Comparison of ENCODE assay signal across 31 cellular contexts in genomic region chr2:100185516-100185915, GRCh38.
"Had no signal": no experiment of that assay in that cellular context is flagged by ENCODE, and none has a peak within 500 bp of the region (broad histone marks: within the 10 kb centered on the region; RNA-seq: fewer than 3 reads in every experiment).

No MANE protein-coding gene starts in this region.

- ATAC-seq: activated CD4-positive, CD25-positive, alpha-beta regulatory T cell treated with anti-CD3 and anti-CD28 coated beads, Interleukin-2, amount 50 U/mL, for 24 hours; activated CD8-positive, alpha-beta T cell treated with anti-CD3 and anti-CD28 coated beads for 36 hours; activated naive CD8-positive, alpha-beta T cell treated with anti-CD3 and anti-CD28 coated beads, Interleukin-2, amount 50 U/mL, for 24 hours; activated T-cell treated with anti-CD3 and anti-CD28 coated beads, Interleukin-2, amount 50 U/mL, for 4 hours; activated T-helper 17 cell treated with anti-CD3 and anti-CD28 coated beads, Interleukin-2, amount 50 U/mL, for 72 hours; T-helper 17 cell had no signal

- H3K27me3 ChIP-seq: adrenal gland, ascending aorta, breast epithelium, cardiac muscle cell, colonic mucosa had no signal

- DNase-seq: activated B cell treated with CpG ODN at 0.5 μM for 24 hours; activated CD4-positive, alpha-beta T cell treated with anti-CD3 and anti-CD28 coated beads for 48 hours; activated CD4-positive, alpha-beta T cell treated with anti-CD3 and anti-CD28 coated beads, Interleukin-2, amount 50 U/mL, for 1 hour; activated CD4-positive, alpha-beta T cell treated with anti-CD3 and anti-CD28 coated beads, Interleukin-2, amount 50 U/mL, for 48 hours; activated CD8-positive, alpha-beta memory T cell treated with anti-CD3 and anti-CD28 coated beads for 24 hours; activated CD8-positive, alpha-beta T cell treated with anti-CD3 and anti-CD28 coated beads for 36 hours; activated effector memory CD4-positive, alpha-beta T cell treated with Interleukin-2 at 50 U/mL for 16 hours; activated gamma-delta T cell treated with Interleukin-2 at 50 U/mL for 16 hours; activated naive CD4-positive, alpha-beta T cell treated with anti-CD3 and anti-CD28 coated beads for 36 hours; activated naive CD8-positive, alpha-beta T cell treated with anti-CD3 and anti-CD28 coated beads for 36 hours; activated naive CD8-positive, alpha-beta T cell treated with anti-CD3 and anti-CD28 coated beads, Interleukin-2, amount 50 U/mL, for 24 hours; activated T-cell treated with anti-CD3 and anti-CD28 coated beads, Interleukin-2, amount 50 U/mL, for 4 hours; adrenal gland; amygdala; central memory CD4-positive, alpha-beta T cell; cerebellar nuclear complex; colonic mucosa; effector CD8-positive, alpha-beta T cell; foreskin fibroblast; T-helper 17 cell; T1000; WERI-Rb-1 had no signal

- H3K4me3 ChIP-seq: adrenal gland, ascending aorta, breast epithelium, cardiac muscle cell, colonic mucosa had no signal

- H3K4me1 Mint-ChIP-seq: activated naive CD4-positive, alpha-beta T cell treated with anti-CD3 and anti-CD28 coated beads, Interleukin-2, amount 50 U/mL, for 24 hours; activated naive CD8-positive, alpha-beta T cell treated with anti-CD3 and anti-CD28 coated beads for 36 hours; activated naive CD8-positive, alpha-beta T cell treated with anti-CD3 and anti-CD28 coated beads, Interleukin-2, amount 50 U/mL, for 24 hours; activated T-helper 17 cell treated with anti-CD3 and anti-CD28 coated beads, Interleukin-2, amount 50 U/mL, for 72 hours; T-helper 17 cell had no signal

- H3K27ac Mint-ChIP-seq: activated B cell treated with CpG ODN at 0.5 μM for 24 hours; activated CD8-positive, alpha-beta T cell treated with anti-CD3 and anti-CD28 coated beads for 36 hours; activated naive CD4-positive, alpha-beta T cell treated with anti-CD3 and anti-CD28 coated beads for 36 hours; activated naive CD4-positive, alpha-beta T cell treated with anti-CD3 and anti-CD28 coated beads, Interleukin-2, amount 50 U/mL, for 24 hours; activated naive CD8-positive, alpha-beta T cell treated with anti-CD3 and anti-CD28 coated beads for 36 hours; activated naive CD8-positive, alpha-beta T cell treated with anti-CD3 and anti-CD28 coated beads, Interleukin-2, amount 50 U/mL, for 24 hours; activated T-helper 17 cell treated with anti-CD3 and anti-CD28 coated beads, Interleukin-2, amount 50 U/mL, for 72 hours; brain; T-helper 17 cell; T-helper 2 cell treated with Interferon-gamma antibody and Interleukin-4, amounts not matched to agents 5 μg/mL and 100 μg/mL, for 36 hours had no signal

- H3K36me3 Mint-ChIP-seq: activated naive CD4-positive, alpha-beta T cell treated with anti-CD3 and anti-CD28 coated beads, Interleukin-2, amount 50 U/mL, for 24 hours; activated naive CD8-positive, alpha-beta T cell treated with anti-CD3 and anti-CD28 coated beads for 36 hours; brain had no signal

- H3K27ac ChIP-seq: adrenal gland, ascending aorta, breast epithelium, cardiac muscle cell, colonic mucosa, epithelial cell of prostate, WERI-Rb-1 had no signal

- H3K36me3 ChIP-seq: adrenal gland, ascending aorta, breast epithelium, cardiac muscle cell, colonic mucosa, WERI-Rb-1 had no signal

- H3K4me1 ChIP-seq: adrenal gland, ascending aorta, breast epithelium, colonic mucosa had no signal

- H3K4me3 Mint-ChIP-seq: activated B cell treated with CpG ODN at 0.5 μM for 24 hours; activated CD8-positive, alpha-beta T cell treated with anti-CD3 and anti-CD28 coated beads for 36 hours; activated naive CD4-positive, alpha-beta T cell treated with anti-CD3 and anti-CD28 coated beads for 36 hours; activated naive CD4-positive, alpha-beta T cell treated with anti-CD3 and anti-CD28 coated beads, Interleukin-2, amount 50 U/mL, for 24 hours; activated naive CD8-positive, alpha-beta T cell treated with anti-CD3 and anti-CD28 coated beads for 36 hours; activated naive CD8-positive, alpha-beta T cell treated with anti-CD3 and anti-CD28 coated beads, Interleukin-2, amount 50 U/mL, for 24 hours; activated T-cell treated with anti-CD3 and anti-CD28 coated beads, Interleukin-2, amount 50 U/mL, for 4 hours; activated T-helper 17 cell treated with anti-CD3 and anti-CD28 coated beads, Interleukin-2, amount 50 U/mL, for 72 hours; brain; T-helper 17 cell; T-helper 2 cell treated with Interferon-gamma antibody and Interleukin-4, amounts not matched to agents 5 μg/mL and 100 μg/mL, for 36 hours had no signal

- H3K27me3 Mint-ChIP-seq: activated B cell treated with CpG ODN at 0.5 μM for 24 hours; activated CD8-positive, alpha-beta T cell treated with anti-CD3 and anti-CD28 coated beads for 36 hours; activated naive CD4-positive, alpha-beta T cell treated with anti-CD3 and anti-CD28 coated beads, Interleukin-2, amount 50 U/mL, for 24 hours; activated naive CD8-positive, alpha-beta T cell treated with anti-CD3 and anti-CD28 coated beads for 36 hours; activated naive CD8-positive, alpha-beta T cell treated with anti-CD3 and anti-CD28 coated beads, Interleukin-2, amount 50 U/mL, for 24 hours; T-helper 17 cell had no signal

- H3K9me3 ChIP-seq: adrenal gland, ascending aorta, breast epithelium, colonic mucosa had no signal

- H3K9me3 Mint-ChIP-seq: activated B cell treated with CpG ODN at 0.5 μM for 24 hours; activated CD8-positive, alpha-beta T cell treated with anti-CD3 and anti-CD28 coated beads for 36 hours; activated naive CD4-positive, alpha-beta T cell treated with anti-CD3 and anti-CD28 coated beads for 36 hours; activated naive CD4-positive, alpha-beta T cell treated with anti-CD3 and anti-CD28 coated beads, Interleukin-2, amount 50 U/mL, for 24 hours; activated naive CD8-positive, alpha-beta T cell treated with anti-CD3 and anti-CD28 coated beads for 36 hours; activated naive CD8-positive, alpha-beta T cell treated with anti-CD3 and anti-CD28 coated beads, Interleukin-2, amount 50 U/mL, for 24 hours; activated T-cell treated with anti-CD3 and anti-CD28 coated beads, Interleukin-2, amount 50 U/mL, for 4 hours; activated T-helper 17 cell treated with anti-CD3 and anti-CD28 coated beads, Interleukin-2, amount 50 U/mL, for 72 hours; T-helper 2 cell treated with Interferon-gamma antibody and Interleukin-4, amounts not matched to agents 5 μg/mL and 100 μg/mL, for 36 hours had no signal
